In genomic region chr2:96665083-96665569, GRCh38 we compare ENCODE assay signal across 9 cellular contexts. TPM values are rescaled to one million over a fixed set of nuclear protein-coding genes. Genes with fewer than 3 reads are reported as not detected.
DNase-seq lines count a peak whose midpoint lies in the region; FAIRE-seq and TF ChIP-seq lines count a peak whose summit lies in the region.
"Had no signal": no experiment of that assay in that cellular context is flagged by ENCODE, and none has a peak within 500 bp of the region (broad histone marks: within the 10 kb centered on the region; RNA-seq: fewer than 3 reads in every experiment).

No MANE protein-coding gene starts in this region.

- H3K4me3 ChIP-seq in AG04449 (ENCODE audit: low read depth, low read length) (no peak overlapping the region), MG63 (no peak overlapping the region), mesenchymal stem cell (ENCODE audit: insufficient read depth in 1 of 2, low read depth in 1 of 2, low read length in 2 of 2) (no peak overlapping the region)

- H4K8ac ChIP-seq in mesenchymal stem cell (ENCODE audit: low read length), result no peak overlapping the region

- H4K91ac ChIP-seq in mesenchymal stem cell (ENCODE audit: low read length), result no peak overlapping the region

- no peaks in the 10 kb centered on the region for H3K27me3 Mint-ChIP-seq in chondrocyte (ENCODE audit: low read depth)

- CTCF ChIA-PET in AG04449 (lab: Yijun Ruan, JAX), result interaction anchor here (0.8 to 1.3 kb wide), 7 partner anchors 10 to 203 kb away, joined by 3 to 6 read pairs (median 3); no protein-coding TSS in a partner anchor

- peaks cover 1% of the 10 kb centered on the region for H3K36me3 Mint-ChIP-seq in chondrocyte (ENCODE audit: low read depth)

- DNase-seq in AG04449 (ENCODE audit: low read depth, low spot score) (peak; percentile 98), MG63 (peak; percentile 89), chondrocyte (ENCODE audit: low spot score) (no peak), mesenchymal stem cell (peak; percentile 98), SHP77 treated with DMSO at 0.1 percent for 48 hours (lab: John Stamatoyannopoulos, UW) (no peak), NCI-H510A treated with DMSO at 0.1 percent for 48 hours (lab: John Stamatoyannopoulos, UW) (no peak), GM19239 (ENCODE audit: insufficient read length, low spot score) (no peak)
- DNase-seq in activated CD8-positive, alpha-beta memory T cell treated with anti-CD3 and anti-CD28 coated beads, Interleukin-2, amount 50 U/mL, for 4 hours, result no peak

- H3K4me1 ChIP-seq in mesenchymal stem cell (ENCODE audit: control insufficient read depth, insufficient read depth, low read depth, low read length), result peaks cover 5% of the 10 kb centered on the region

- no peak overlapping the region for H3K18ac ChIP-seq in mesenchymal stem cell (ENCODE audit: low read depth in 1 of 2, low read length in 2 of 2)

- H3K36me3 ChIP-seq in MG63 (no peaks in the 10 kb centered on the region), mesenchymal stem cell (ENCODE audit: control insufficient read depth in 1 of 2, insufficient read depth in 2 of 2, low read depth in 1 of 2, low read length in 2 of 2) (no peaks in the 10 kb centered on the region)

- no peaks in the 10 kb centered on the region for H3K79me1 ChIP-seq in mesenchymal stem cell (replicated peaks; ENCODE audit: low read length, poor library complexity, severe bottlenecking)

- POLR2A ChIA-PET in AG04449 (lab: Yijun Ruan, JAX), result interaction anchor here (1.3 to 1.6 kb wide), 3 partner anchors 27 to 107 kb away, joined by 4 to 13 read pairs (median 5); partner anchors contain the start of genes CNNM4 and KANSL3

- H2BK120ac ChIP-seq in mesenchymal stem cell (ENCODE audit: low read depth, low read length), result no peak overlapping the region

- H2AFZ ChIP-seq in mesenchymal stem cell (ENCODE audit: low read depth, low read length), result no peak overlapping the region

- H2BK12ac ChIP-seq in mesenchymal stem cell (ENCODE audit: low read length in 2 of 2), result no peak overlapping the region

- H3K9me3 ChIP-seq in MG63 (peaks cover 4% of the 10 kb centered on the region; the same call in 1 of the 2 replicates), mesenchymal stem cell (ENCODE audit: control insufficient read depth, low read length) (no peaks in the 10 kb centered on the region)

- H3K14ac ChIP-seq in mesenchymal stem cell (ENCODE audit: low read length in 2 of 2), result no peak overlapping the region

- no peak overlapping the region for H3K4ac ChIP-seq in mesenchymal stem cell (ENCODE audit: low read depth in 1 of 2, low read length in 2 of 2)

- H3K27me3 ChIP-seq in MG63 (no peaks in the 10 kb centered on the region), mesenchymal stem cell (ENCODE audit: control insufficient read depth in 1 of 2, insufficient read depth in 1 of 2, low read length in 2 of 2) (peaks cover 0 to 11% of the 10 kb centered on the region in 2 experiments)

- H3K9me3 Mint-ChIP-seq in chondrocyte (ENCODE audit: low read depth), result peaks cover 7% of the 10 kb centered on the region

- peak overlapping the region; percentile 79 for H3K9ac ChIP-seq in mesenchymal stem cell (ENCODE audit: low read length)

- H3K27ac ChIP-seq in mesenchymal stem cell (ENCODE audit: low read length, poor library complexity, severe bottlenecking), result peak overlapping the region; percentile 86

- H3K23ac ChIP-seq in mesenchymal stem cell (ENCODE audit: low read length in 2 of 2), result no peak overlapping the region

- FAIRE-seq in GM19239 (lab: Jason Lieb, UNC), result no peak

- no peak overlapping the region for H3K4me2 ChIP-seq in mesenchymal stem cell (ENCODE audit: low read length, poor library complexity, severe bottlenecking)

- no peak overlapping the region for H2BK15ac ChIP-seq in mesenchymal stem cell (ENCODE audit: low read depth, poor library complexity, severe bottlenecking)

- peak overlapping the region; percentile 20 for H3K4me3 Mint-ChIP-seq in chondrocyte (ENCODE audit: unreplicated experiment)

- H2BK5ac ChIP-seq in mesenchymal stem cell (ENCODE audit: low read depth, low read length, poor library complexity, severe bottlenecking), result peak overlapping the region; percentile 39

- H3K4me1 Mint-ChIP-seq in chondrocyte (ENCODE audit: low read depth), result peaks cover 21% of the 10 kb centered on the region

- whole genome bisulfite sequencing in mesenchymal stem cell, result 68% methylated on average over 2 of the region's 3 CpGs

- H2AK5ac ChIP-seq in mesenchymal stem cell (ENCODE audit: low read length, severe bottlenecking), result no peak overlapping the region

- peak overlapping the region; percentile 96 for H3K27ac Mint-ChIP-seq in chondrocyte (ENCODE audit: unreplicated experiment)

- TF ChIP-seq CTCF in AG04449 (IDR thresholded peaks at IDR 0.05; ENCODE audit: insufficient read depth, low read length, missing control alignments) (no peak), chondrocyte (IDR thresholded peaks at IDR 0.05) (no peak)

RNA-seq across cellular contexts. Expression of gene FER1L5, which starts 22.6 kb away (rescaled TPM):
- not detected in 2 replicates for total RNA-seq in MG63 (2014; rRNA removed; shearing (Covaris generic); ENCODE audit: low replicate concordance)
- total RNA-seq in chondrocyte, result not detected in 3 replicates
- polyA plus RNA-seq in mesenchymal stem cell (2013, experiment 1 of 2), result 0.01 TPM
- not detected for polyA plus RNA-seq in mesenchymal stem cell (2013, experiment 2 of 2)
- total RNA-seq: T-helper 1 cell treated with Interleukin-12 subunit alpha and Interleukin-12 subunit beta and Interleukin-4 antibody, amounts not matched to agents 30 ng/mL and 1 ng/mL, for 36 hours had no signal

RNA-seq across cellular contexts. Expression of gene KANSL3, which starts 27.0 kb away (rescaled TPM):
- total RNA-seq in MG63 (2014; rRNA removed; shearing (Covaris generic); ENCODE audit: low replicate concordance), result 23.9 and 34.5 TPM in 2 replicates
- 32.6 to 34.5 TPM (median 34.1 TPM) in 3 replicates for total RNA-seq in chondrocyte
- polyA plus RNA-seq in mesenchymal stem cell (2013, experiment 1 of 2), result 10.5 TPM
- polyA plus RNA-seq in mesenchymal stem cell (2013, experiment 2 of 2), result 10.7 TPM

Comparison
In these comparisons a context has a peak if more than half of its experiments do, and no peak if none do; other contexts are left out.
1. DNase-seq: peak in AG04449 (single experiment), MG63 (single experiment) and mesenchymal stem cell (single experiment); none in chondrocyte (single experiment), SHP77 treated with DMSO at 0.1 percent for 48 hours (single experiment), NCI-H510A treated with DMSO at 0.1 percent for 48 hours (single experiment), GM19239 (single experiment) and activated CD8-positive, alpha-beta memory T cell treated with anti-CD3 and anti-CD28 coated beads, Interleukin-2, amount 50 U/mL, for 4 hours (single experiment).